Comparison of ENCODE assay signal across 8 cellular contexts in the genomic region with DNA sequence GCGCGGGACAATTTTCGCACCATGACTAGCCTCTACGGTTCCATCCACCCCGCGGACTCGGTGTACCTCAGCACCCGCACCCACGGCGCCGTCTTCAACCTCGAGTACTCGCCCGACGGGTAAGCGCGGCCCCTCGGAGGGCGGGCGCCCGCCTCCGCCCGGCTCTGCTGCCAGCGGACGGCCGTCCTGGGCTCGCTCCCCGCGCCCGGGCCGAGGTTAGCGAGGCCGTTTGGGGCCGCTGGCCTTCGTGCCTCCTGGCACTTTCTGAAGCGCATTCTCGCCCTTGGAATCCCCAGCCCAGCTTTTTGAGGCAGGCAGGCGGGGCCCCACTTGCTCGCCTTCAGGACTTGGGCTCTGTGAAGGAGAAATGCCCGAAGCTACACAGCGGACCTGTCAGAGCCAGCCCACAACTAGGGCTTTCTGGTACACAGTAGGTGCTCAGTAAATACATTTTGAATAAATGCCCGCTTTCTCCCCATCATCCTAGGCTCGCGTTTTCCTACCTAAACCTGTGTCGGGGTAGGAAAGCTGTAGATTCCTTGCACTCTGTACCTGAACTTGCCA. TPM values are rescaled to one million over a fixed set of nuclear protein-coding genes. Genes with fewer than 3 reads are reported as not detected.
A peak's percentile ranks its signal among the peaks of the same experiment; 100 is the strongest.
DNase-seq lines count a peak whose midpoint lies in the region; ATAC-seq and TF ChIP-seq lines count a peak whose summit lies in the region.

No MANE protein-coding gene starts in this region.

- H3K79me2 ChIP-seq in ACC112 (ENCODE audit: control insufficient read depth, insufficient read depth, low read length, unreplicated experiment): peaks cover 51% of the 10 kb centered on the region

- H3K4me3 ChIP-seq in ACC112 (ENCODE audit: low read depth, low read length) (peak overlapping the region; percentile 98), mucosa of descending colon (peak overlapping the region; percentile 79), tibial artery (peak overlapping the region; percentile 72 to 87)

- H3K9me3 Mint-ChIP-seq in effector memory CD8-positive, alpha-beta T cell: no peaks in the 10 kb centered on the region

- TF ChIP-seq CTCF in mucosa of descending colon (IDR thresholded peaks at IDR 0.05) (no peak), tibial artery (IDR thresholded peaks at IDR 0.05) (no peak)

- intact Hi-C loops in mucosa of descending colon (cut with DNase I, micrococcal nuclease): no loop called here
- intact Hi-C loops in tibial artery (cut with DNase I; ENCODE audit: low total_unique reads): loop anchor here (5.0 kb wide), 3 partner anchors 49 to 314 kb away; a partner anchor contains a TSS

- ATAC-seq in GM18873 (IDR thresholded peaks at IDR 0.05; ENCODE audit: low FRiP score, unreplicated experiment) (peak; percentile 24), HG03108 (IDR thresholded peaks at IDR 0.05; ENCODE audit: unreplicated experiment) (peak; percentile 28), mucosa of descending colon (peak; percentile 63)
- ATAC-seq in effector memory CD8-positive, alpha-beta T cell (replicated peaks): peak; percentile 30

- H3K4me3 Mint-ChIP-seq in effector memory CD8-positive, alpha-beta T cell: peak overlapping the region; percentile 87 to 88

- no peaks in the 10 kb centered on the region for H3K27me3 ChIP-seq in ACC112 (ENCODE audit: insufficient read depth, low read length)
- no peaks in the 10 kb centered on the region for H3K27me3 ChIP-seq in tibial artery

- H3K36me3 Mint-ChIP-seq in effector memory CD8-positive, alpha-beta T cell (ENCODE audit: insufficient read depth): peaks cover 14% of the 10 kb centered on the region

- H3K9me3 ChIP-seq in mucosa of descending colon: no peaks in the 10 kb centered on the region
- H3K9me3 ChIP-seq in tibial artery: no peaks in the 10 kb centered on the region

- peaks cover 16 to 40% of the 10 kb centered on the region in 2 donors for H3K4me1 Mint-ChIP-seq in effector memory CD8-positive, alpha-beta T cell (ENCODE audit: low read depth in 2 of 2)

- peak overlapping the region; percentile 55 for H2AFZ ChIP-seq in ACC112 (ENCODE audit: low read length, unreplicated experiment)

- H3K27me3 Mint-ChIP-seq in effector memory CD8-positive, alpha-beta T cell: no peaks in the 10 kb centered on the region

- H3K4me1 ChIP-seq in ACC112 (ENCODE audit: control insufficient read depth, insufficient read depth, low read length, unreplicated experiment): peaks cover 26% of the 10 kb centered on the region
- peaks cover 17% of the 10 kb centered on the region for H3K4me1 ChIP-seq in mucosa of descending colon (ENCODE audit: low read depth)
- peaks cover 0 to 41% (median 28%) of the 10 kb centered on the region in 4 donors for H3K4me1 ChIP-seq in tibial artery

- DNase-seq in SW480 (ENCODE audit: low spot score) (peak; percentile 24), mucosa of descending colon (peak; percentile 45 to 66 (median 60)), tibial artery (peak in 1 of 2 donors; percentile 22), medulla oblongata (ENCODE audit: extremely low spot score) (no peak)
- no peak for DNase-seq in effector memory CD8-positive, alpha-beta T cell

- H3K27ac ChIP-seq in ACC112 (ENCODE audit: low read depth, low read length) (peak overlapping the region; percentile 65), tibial artery (peak overlapping the region; percentile 87 to 90)

- H3K36me3 ChIP-seq in ACC112 (ENCODE audit: insufficient read depth, low read length) (no peaks in the 10 kb centered on the region), mucosa of descending colon (ENCODE audit: low read depth) (no peaks in the 10 kb centered on the region), tibial artery (no peaks in the 10 kb centered on the region)

- peak overlapping the region; percentile 72 to 92 for H3K27ac Mint-ChIP-seq in effector memory CD8-positive, alpha-beta T cell

RNA-seq across cellular contexts. Expression of a gene that starts 0.8 kb away (rescaled TPM):
- total RNA-seq in mucosa of descending colon: 10 to 100 TPM; 18.5 to 37.8 (median 26.6) TPM

RNA-seq across cellular contexts. Expression of a gene that starts 16.5 kb away (rescaled TPM):
- 10 to 100 TPM; 25.1 to 34.1 (median 32.2) TPM for total RNA-seq in mucosa of descending colon

RNA-seq across cellular contexts. Expression of a gene that starts 47.8 kb away (rescaled TPM):
- total RNA-seq in mucosa of descending colon: 10 to 100 TPM in 2 of 3 donors, 1 to 10 TPM in 1; 7.2 to 14.8 (median 10.4) TPM

Comparison
In these comparisons a context has a peak if more than half of its experiments do, and no peak if none do; other contexts are left out.
1. DNase-seq: peak in SW480 (single experiment) and mucosa of descending colon (3 of 3); none in effector memory CD8-positive, alpha-beta T cell (0 of 3) and medulla oblongata (single experiment).
2. Peak in every context shown above with its lines, with median percentiles within 50 percentile points of each other: H3K4me3 ChIP-seq and ATAC-seq.